In the genomic region with DNA sequence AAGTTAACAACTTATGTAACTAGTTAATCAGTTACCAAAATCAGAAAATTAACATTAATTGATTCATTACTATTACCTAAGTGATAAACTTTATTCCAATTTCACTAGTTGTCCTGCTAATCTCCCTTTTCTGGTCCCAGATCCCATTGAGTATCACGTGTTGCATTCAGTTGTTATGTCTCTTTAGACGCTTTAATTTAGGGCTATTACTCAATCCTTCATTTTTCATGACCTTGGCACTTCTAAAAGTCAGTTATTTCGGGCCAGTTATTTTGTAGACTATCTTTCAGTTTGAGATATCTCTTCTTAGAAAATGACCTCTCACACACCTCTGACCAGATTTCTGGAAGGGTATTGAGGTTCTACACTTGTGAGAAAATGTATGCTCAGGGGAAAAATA, we compare ENCODE assay signal across 22 cellular contexts.
"Had no signal": no experiment of that assay in that cellular context is flagged by ENCODE, and none has a peak within 500 bp of the region (broad histone marks: within the 10 kb centered on the region; RNA-seq: fewer than 3 reads in every experiment).

No MANE protein-coding gene starts in this region.

- H3K4me3 Mint-ChIP-seq: activated CD4-positive, alpha-beta memory T cell treated with anti-CD3 and anti-CD28 coated beads, Interleukin-2, amount 10 ng/mL, durations not matched to agents 7 days and 5 days; activated naive CD4-positive, alpha-beta T cell treated with anti-CD3 and anti-CD28 coated beads for 36 hours; activated naive CD8-positive, alpha-beta T cell treated with anti-CD3 and anti-CD28 coated beads, Interleukin-2, amount 10 ng/mL, durations not matched to agents 7 days and 5 days; activated T-cell treated with anti-CD3 and anti-CD28 coated beads, Interleukin-2, amount 50 U/mL, for 72 hours; immature natural killer cell; memory B cell; nephron progenitor cell; T-helper 1 cell treated with Interleukin-12 subunit alpha and Interleukin-12 subunit beta and Interleukin-4 antibody, amounts not matched to agents 30 μg/mL and 1 μg/mL, for 36 hours had no signal

- H3K4me3 ChIP-seq: body of pancreas, cardiac muscle cell, hepatocyte, right lobe of liver, transverse colon, vagina had no signal

- H3K9me3 ChIP-seq: body of pancreas, right lobe of liver, transverse colon, vagina had no signal

- H3K4me1 ChIP-seq: body of pancreas had no signal

- H3K27ac ChIP-seq: body of pancreas, cardiac muscle cell, hepatocyte, right lobe of liver, vagina had no signal

- H3K9me3 Mint-ChIP-seq: activated CD4-positive, alpha-beta memory T cell treated with anti-CD3 and anti-CD28 coated beads, Interleukin-2, amount 10 ng/mL, durations not matched to agents 7 days and 5 days; activated naive CD4-positive, alpha-beta T cell treated with anti-CD3 and anti-CD28 coated beads for 36 hours; activated naive CD8-positive, alpha-beta T cell treated with anti-CD3 and anti-CD28 coated beads, Interleukin-2, amount 10 ng/mL, durations not matched to agents 7 days and 5 days; immature natural killer cell; memory B cell; nephron progenitor cell; T-helper 1 cell treated with Interleukin-12 subunit alpha and Interleukin-12 subunit beta and Interleukin-4 antibody, amounts not matched to agents 30 μg/mL and 1 μg/mL, for 36 hours had no signal

- H3K36me3 ChIP-seq: cardiac muscle cell, right lobe of liver, transverse colon, vagina had no signal

- H3K27me3 ChIP-seq: body of pancreas, cardiac muscle cell, right lobe of liver, transverse colon, vagina had no signal

- H3K27ac Mint-ChIP-seq: activated CD4-positive, alpha-beta memory T cell treated with anti-CD3 and anti-CD28 coated beads, Interleukin-2, amount 10 ng/mL, durations not matched to agents 7 days and 5 days; activated naive CD4-positive, alpha-beta T cell treated with anti-CD3 and anti-CD28 coated beads for 36 hours; activated naive CD8-positive, alpha-beta T cell treated with anti-CD3 and anti-CD28 coated beads, Interleukin-2, amount 10 ng/mL, durations not matched to agents 7 days and 5 days; activated T-cell treated with anti-CD3 and anti-CD28 coated beads, Interleukin-2, amount 50 U/mL, for 72 hours; immature natural killer cell; memory B cell; nephron progenitor cell; T-helper 1 cell treated with Interleukin-12 subunit alpha and Interleukin-12 subunit beta and Interleukin-4 antibody, amounts not matched to agents 30 μg/mL and 1 μg/mL, for 36 hours had no signal

- ATAC-seq: activated T-cell treated with anti-CD3 and anti-CD28 coated beads, Interleukin-2, amount 50 U/mL, for 72 hours; body of pancreas had no signal

- H3K36me3 Mint-ChIP-seq: activated naive CD8-positive, alpha-beta T cell treated with anti-CD3 and anti-CD28 coated beads, Interleukin-2, amount 10 ng/mL, durations not matched to agents 7 days and 5 days; immature natural killer cell; memory B cell had no signal

- H3K4me1 Mint-ChIP-seq: activated CD4-positive, alpha-beta memory T cell treated with anti-CD3 and anti-CD28 coated beads, Interleukin-2, amount 10 ng/mL, durations not matched to agents 7 days and 5 days; activated naive CD8-positive, alpha-beta T cell treated with anti-CD3 and anti-CD28 coated beads, Interleukin-2, amount 10 ng/mL, durations not matched to agents 7 days and 5 days; immature natural killer cell had no signal

- DNase-seq: activated CD4-positive, alpha-beta memory T cell treated with anti-CD3 and anti-CD28 coated beads, Interleukin-2, amount 10 ng/mL, durations not matched to agents 7 days and 5 days; activated CD4-positive, alpha-beta T cell treated with anti-CD3 and anti-CD28 coated beads for 48 hours; activated effector memory CD4-positive, alpha-beta T cell treated with Interleukin-2 at 50 U/mL for 16 hours; activated naive CD4-positive, alpha-beta T cell treated with anti-CD3 and anti-CD28 coated beads for 36 hours; activated naive CD8-positive, alpha-beta T cell treated with anti-CD3 and anti-CD28 coated beads, Interleukin-2, amount 10 ng/mL, durations not matched to agents 7 days and 5 days; activated T-cell treated with anti-CD3 and anti-CD28 coated beads, Interleukin-2, amount 50 U/mL, for 72 hours; effector CD8-positive, alpha-beta T cell; erythroblast; foreskin melanocyte; glutamatergic neuron; immature natural killer cell; nephron progenitor cell; right lobe of liver; stimulated activated CD4-positive, alpha-beta T cell treated with anti-CD3 and anti-CD28 coated beads, Interleukin-4, amount 100 ng/mL, for 1 hour; stimulated activated naive CD4-positive, alpha-beta T cell treated with Interleukin-2 at 50 U/mL for 16 hours; transverse colon had no signal
